ENCODE assay signal across 7 cellular contexts in the genomic region with DNA sequence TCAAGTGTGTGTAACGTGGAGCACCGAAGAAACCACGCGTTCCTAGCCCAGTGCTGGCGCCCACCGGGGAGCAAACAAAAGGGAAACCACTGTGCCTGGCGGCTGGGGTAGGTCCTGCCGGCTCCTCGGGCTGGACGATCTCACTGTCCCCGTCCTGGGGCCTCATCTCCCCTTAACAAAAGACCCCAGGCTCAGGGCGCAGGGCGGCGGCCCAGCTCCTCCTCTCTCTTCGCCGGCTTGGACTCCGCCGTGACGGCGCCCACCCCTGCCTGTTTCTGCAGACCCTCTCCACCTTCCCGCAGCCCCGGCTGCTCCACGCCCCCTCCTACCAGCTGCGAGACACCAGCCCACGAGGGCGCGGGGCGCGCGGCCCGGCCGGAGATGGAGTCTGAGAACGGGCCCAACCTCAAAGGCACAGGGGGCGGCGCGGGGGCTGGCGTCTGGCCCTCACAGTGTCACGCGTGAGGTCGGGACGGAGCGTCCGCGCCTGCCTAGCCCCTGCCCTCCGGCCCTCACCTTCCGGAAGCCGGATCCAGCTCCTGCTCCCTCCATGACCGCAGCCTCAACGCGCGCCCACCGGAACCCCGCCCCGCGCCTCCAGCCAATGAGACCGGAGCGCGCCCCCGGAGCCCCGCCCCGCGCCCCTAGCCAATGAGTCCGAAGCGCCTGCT. TPM values are rescaled to one million over a fixed set of nuclear protein-coding genes. Genes with fewer than 3 reads are reported as not detected.
DNase-seq lines count a peak whose midpoint lies in the region; ATAC-seq and TF ChIP-seq lines count a peak whose summit lies in the region.

A gene (minus strand): TSS at position 569 of the 671 bp plus-strand sequence. CDS start 17 bp downstream, at position 552.

- ATAC-seq in GM19452 (IDR thresholded peaks at IDR 0.05; ENCODE audit: unreplicated experiment), result peak; percentile 22

- H3K27ac ChIP-seq in OCI-LY1 (ENCODE audit: low read depth, low read length, poor library complexity, severe bottlenecking), result peak within 1 kb of the TSS; percentile 16
- H3K27ac ChIP-seq in ectodermal cell (ENCODE audit: insufficient read depth, low read depth, low read length, poor library complexity, severe bottlenecking), result no peak within 1 kb of the TSS
- no peak within 1 kb of the TSS for H3K27ac ChIP-seq in muscle layer of duodenum (ENCODE audit: low read length)
- H3K27ac ChIP-seq in caudate nucleus (ENCODE audit: low read depth, low read length), result no peak within 1 kb of the TSS

- H2AFZ ChIP-seq in OCI-LY1 (ENCODE audit: low read length), result no peak within 1 kb of the TSS

- H3K4me1 ChIP-seq in OCI-LY1 (ENCODE audit: insufficient read depth, low read length, severe bottlenecking) (peaks cover 24% of the 10 kb centered on the region), ectodermal cell (ENCODE audit: control insufficient read depth, insufficient read depth, low read length) (peaks cover 17% of the 10 kb centered on the region), muscle layer of duodenum (ENCODE audit: control insufficient read depth in 1 of 2, insufficient read depth in 2 of 2, low read length in 2 of 2) (peaks cover 12 to 28% of the 10 kb centered on the region in 2 donors)

- H3K79me2 ChIP-seq in OCI-LY1 (ENCODE audit: insufficient read depth, low read length), result no peaks in the 10 kb centered on the region

- no peaks in the 10 kb centered on the region for H3K9me2 ChIP-seq in OCI-LY1 (ENCODE audit: low read depth, low read length)

- peak within 1 kb of the TSS; percentile 100 for H3K4me2 ChIP-seq in OCI-LY1 (ENCODE audit: low read length)

- peak within 1 kb of the TSS; percentile 92 for H3K4me3 ChIP-seq in OCI-LY1 (ENCODE audit: low read depth, low read length, poor library complexity, severe bottlenecking)
- peak within 1 kb of the TSS; percentile 79 for H3K4me3 ChIP-seq in ectodermal cell (ENCODE audit: insufficient read depth, low read depth, low read length)
- H3K4me3 ChIP-seq in muscle layer of duodenum (ENCODE audit: low read depth in 1 of 2, low read length in 2 of 2), result peak within 1 kb of the TSS; percentile 74 to 75

- H3K9ac ChIP-seq in OCI-LY1 (ENCODE audit: low read length), result peak within 1 kb of the TSS; percentile 88

- 1% methylated on average over 64 of the region's 64 CpGs for WGBS in ectodermal cell, 2 experiments

- H3K9me3 ChIP-seq in OCI-LY1 (ENCODE audit: low read length) (no peaks in the 10 kb centered on the region), ectodermal cell (ENCODE audit: control insufficient read depth, low read length) (no peaks in the 10 kb centered on the region), muscle layer of duodenum (ENCODE audit: control insufficient read depth in 1 of 2, low read length in 2 of 2) (no peaks in the 10 kb centered on the region)

- H3K27me3 ChIP-seq in OCI-LY1 (ENCODE audit: insufficient read depth, low read length) (no peaks in the 10 kb centered on the region), ectodermal cell (ENCODE audit: control insufficient read depth, insufficient read depth, low read length, poor library complexity, severe bottlenecking) (no peaks in the 10 kb centered on the region), muscle layer of duodenum (ENCODE audit: low read depth, low read length) (no peaks in the 10 kb centered on the region)

- no peak for TF ChIP-seq CTCF in OCI-LY1 (IDR thresholded peaks at IDR 0.05; ENCODE audit: low read length)

- no peak for DNase-seq in caudate nucleus (lab: John Stamatoyannopoulos, UW)
- no peak for DNase-seq in stimulated activated CD4-positive, alpha-beta T cell treated with anti-CD3 and anti-CD28 coated beads, Interleukin-12 subunit alpha, Interleukin-12 subunit beta, amount 100 ng/mL, for 4 hours
- DNase-seq in hippocampal formation (lab: John Stamatoyannopoulos, UW), result no peak

- peaks cover 12% of the 10 kb centered on the region; the same call in 1 of the 2 replicates for H3K36me3 ChIP-seq in OCI-LY1 (ENCODE audit: insufficient read depth, low read length)
- no peaks in the 10 kb centered on the region for H3K36me3 ChIP-seq in ectodermal cell (ENCODE audit: control insufficient read depth, insufficient read depth, low read length)
- peaks cover 0 to 8% of the 10 kb centered on the region in 2 donors for H3K36me3 ChIP-seq in muscle layer of duodenum (ENCODE audit: control insufficient read depth in 1 of 2, insufficient read depth in 2 of 2, low read length in 2 of 2)

- H3F3A ChIP-seq in OCI-LY1 (ENCODE audit: insufficient read depth, low read length), result no peaks in the 10 kb centered on the region

- H4K20me1 ChIP-seq in OCI-LY1 (ENCODE audit: insufficient read depth, low read length), result no peaks in the 10 kb centered on the region

RNA-seq across cellular contexts. Expression of the gene that starts here (rescaled TPM):
- polyA plus RNA-seq in ectodermal cell (2013, experiment 1 of 4), result 81.5 TPM
- polyA plus RNA-seq in ectodermal cell (2013, experiment 2 of 4), result 79.1 TPM
- polyA plus RNA-seq in ectodermal cell (2013, experiment 3 of 4), result 67.4 TPM
- 68.3 TPM for polyA plus RNA-seq in ectodermal cell (2013, experiment 4 of 4)
